Comparison of ENCODE assay signal across 21 cellular contexts in the genomic region with DNA sequence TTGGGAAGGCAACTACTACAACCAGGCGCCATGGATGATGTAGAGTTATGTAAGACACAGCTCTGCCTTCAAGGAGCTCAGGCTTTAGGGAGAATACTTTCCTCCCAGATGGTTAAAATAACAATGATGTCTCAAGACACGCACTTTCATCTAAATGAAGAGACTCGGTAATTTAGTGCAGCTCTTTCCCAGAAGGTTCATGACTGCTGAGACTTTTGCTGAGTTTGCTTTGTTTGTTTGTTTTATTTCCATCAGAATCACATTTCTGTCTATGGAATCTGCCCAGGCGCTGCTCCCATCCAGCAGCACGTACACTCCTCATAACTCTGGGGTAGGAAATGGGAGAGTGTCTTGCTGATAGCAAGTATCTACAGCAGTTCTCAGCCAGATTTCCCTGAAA. TPM values are rescaled to one million over a fixed set of nuclear protein-coding genes. Genes with fewer than 3 reads are reported as not detected.
"Had no signal": no experiment of that assay in that cellular context is flagged by ENCODE, and none has a peak within 500 bp of the region (broad histone marks: within the 10 kb centered on the region; RNA-seq: fewer than 3 reads in every experiment).

No MANE protein-coding gene starts in this region.

- H3K4me3 Mint-ChIP-seq: activated CD8-positive, alpha-beta T cell treated with anti-CD3 and anti-CD28 coated beads, Interleukin-2, amount 10 ng/mL, durations not matched to agents 7 days and 5 days; activated naive CD8-positive, alpha-beta T cell; activated T-helper 1 cell treated with anti-CD3 and anti-CD28 coated beads, Interleukin-12 subunit alpha, Interleukin-12 subunit beta, Interleukin-2, Interleukin-4 antibody, amounts not matched to agents 30 ng/mL and 10 ng/mL and 1 ng/mL, durations not matched to agents 14 hours and 24 hours and 36 hours; central memory CD8-positive, alpha-beta T cell; mesothelial cell of epicardium; naive thymus-derived CD8-positive, alpha-beta T cell; stimulated activated naive CD8-positive, alpha-beta T cell treated with anti-CD3 and anti-CD28 coated beads, Interleukin-15, amount 100 ng/mL, for 72 hours had no signal

- H3K36me3 Mint-ChIP-seq: activated naive CD8-positive, alpha-beta T cell; mesothelial cell of epicardium; naive thymus-derived CD8-positive, alpha-beta T cell had no signal

- H3K4me1 Mint-ChIP-seq: central memory CD8-positive, alpha-beta T cell; naive thymus-derived CD8-positive, alpha-beta T cell; stimulated activated naive CD8-positive, alpha-beta T cell treated with anti-CD3 and anti-CD28 coated beads, Interleukin-15, amount 100 ng/mL, for 72 hours had no signal

- DNase-seq: activated CD4-positive, alpha-beta T cell treated with anti-CD3 and anti-CD28 coated beads for 1 hour; activated CD4-positive, alpha-beta T cell treated with anti-CD3 and anti-CD28 coated beads, Interleukin-2, amount 50 U/mL, for 1 hour; activated CD8-positive, alpha-beta T cell treated with anti-CD3 and anti-CD28 coated beads, Interleukin-2, amount 10 ng/mL, durations not matched to agents 7 days and 5 days; activated gamma-delta T cell; colonic mucosa; left lung; naive thymus-derived CD8-positive, alpha-beta T cell; retina; stimulated activated CD4-positive, alpha-beta T cell treated with anti-CD3 and anti-CD28 coated beads, Interleukin-4, amount 100 ng/mL, for 4 hours; stimulated activated naive CD8-positive, alpha-beta T cell treated with anti-CD3 and anti-CD28 coated beads, Interleukin-15, amount 100 ng/mL, for 72 hours; T-helper 1 cell; tibial artery had no signal

- H3K27ac ChIP-seq: breast epithelium, colonic mucosa, esophagus muscularis mucosa, left lung, tibial artery had no signal

- H3K4me1 ChIP-seq: breast epithelium, colonic mucosa, esophagus muscularis mucosa, left lung, tibial artery had no signal

- H3K9me3 ChIP-seq: breast epithelium, colonic mucosa, esophagus muscularis mucosa, left lung, tibial artery had no signal

- H3K27me3 ChIP-seq: breast epithelium, colonic mucosa had no signal

- H3K4me3 ChIP-seq: breast epithelium, colonic mucosa, esophagus muscularis mucosa, left lung, tibial artery had no signal

- H3K27ac Mint-ChIP-seq: activated CD8-positive, alpha-beta T cell treated with anti-CD3 and anti-CD28 coated beads, Interleukin-2, amount 10 ng/mL, durations not matched to agents 7 days and 5 days; activated naive CD8-positive, alpha-beta T cell; activated T-helper 1 cell treated with anti-CD3 and anti-CD28 coated beads, Interleukin-12 subunit alpha, Interleukin-12 subunit beta, Interleukin-2, Interleukin-4 antibody, amounts not matched to agents 30 ng/mL and 10 ng/mL and 1 ng/mL, durations not matched to agents 14 hours and 24 hours and 36 hours; mesothelial cell of epicardium; naive thymus-derived CD8-positive, alpha-beta T cell; progenitor cell of endocrine pancreas; stimulated activated naive CD8-positive, alpha-beta T cell treated with anti-CD3 and anti-CD28 coated beads, Interleukin-15, amount 100 ng/mL, for 72 hours had no signal

- H3K9me3 Mint-ChIP-seq: activated T-helper 1 cell treated with anti-CD3 and anti-CD28 coated beads, Interleukin-12 subunit alpha, Interleukin-12 subunit beta, Interleukin-2, Interleukin-4 antibody, amounts not matched to agents 30 ng/mL and 10 ng/mL and 1 ng/mL, durations not matched to agents 14 hours and 24 hours and 36 hours; central memory CD8-positive, alpha-beta T cell; mesothelial cell of epicardium; naive thymus-derived CD8-positive, alpha-beta T cell; stimulated activated naive CD8-positive, alpha-beta T cell treated with anti-CD3 and anti-CD28 coated beads, Interleukin-15, amount 100 ng/mL, for 72 hours had no signal

- ATAC-seq: activated CD8-positive, alpha-beta T cell treated with anti-CD3 and anti-CD28 coated beads, Interleukin-2, amount 10 ng/mL, durations not matched to agents 7 days and 5 days; left lung; naive thymus-derived CD8-positive, alpha-beta T cell; stimulated activated naive CD8-positive, alpha-beta T cell treated with anti-CD3 and anti-CD28 coated beads, Interleukin-15, amount 100 ng/mL, for 72 hours had no signal

- FAIRE-seq: astrocyte, TTC549 had no signal

- H3K36me3 ChIP-seq: breast epithelium, colonic mucosa, esophagus muscularis mucosa, left lung, tibial artery had no signal

RNA-seq across cellular contexts. Expression of gene MEX3B, which starts 33.9 kb away (rescaled TPM):
- polyA plus RNA-seq: naive thymus-derived CD8-positive, alpha-beta T cell had no signal
